ENCODE assay signal across 8 cellular contexts in the genomic region with DNA sequence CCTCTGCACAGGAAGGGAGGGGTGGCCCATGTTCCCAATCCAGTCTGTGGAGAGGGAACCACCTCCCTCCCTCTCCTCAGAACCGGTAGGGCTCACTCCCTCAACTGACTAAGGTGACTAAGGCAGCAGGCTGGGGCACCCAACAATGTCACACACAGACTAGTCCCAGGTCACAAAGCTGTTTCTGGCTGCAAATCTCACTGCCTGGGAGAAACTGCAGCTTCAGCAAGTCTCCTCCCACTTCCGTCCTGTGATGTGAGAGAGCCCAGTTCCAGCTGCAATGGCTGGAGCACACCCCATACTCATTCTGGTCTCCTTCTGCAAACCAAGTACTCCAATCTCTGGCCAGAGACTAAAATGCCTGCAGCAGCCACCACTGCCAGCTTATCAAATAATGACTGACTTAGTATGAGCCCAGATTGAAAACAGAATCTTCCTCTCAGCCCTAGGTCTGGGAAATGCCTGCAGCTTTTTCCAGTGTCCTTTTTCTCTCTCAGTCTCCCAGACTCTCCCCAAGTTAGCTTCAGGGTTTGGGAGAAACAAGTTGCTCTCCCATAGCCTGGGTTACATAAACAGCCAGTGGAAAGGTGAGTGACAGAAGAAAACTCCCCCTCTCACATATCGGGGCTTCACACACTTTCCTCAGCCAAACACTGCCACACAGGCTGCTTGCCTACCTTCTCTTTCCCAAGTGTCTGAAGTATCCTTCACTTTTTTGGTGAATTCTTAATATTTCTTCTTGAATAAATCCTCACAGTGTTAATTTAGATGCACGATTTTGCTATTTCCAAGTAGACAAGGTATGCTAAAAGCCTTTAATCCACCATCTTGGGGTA.
DNase-seq lines count a peak whose midpoint lies in the region; ATAC-seq, FAIRE-seq and TF ChIP-seq lines count a peak whose summit lies in the region.

No MANE protein-coding gene starts in this region.

- no peaks in the 10 kb centered on the region for H3K27me3 Mint-ChIP-seq in activated naive CD4-positive, alpha-beta T cell treated with anti-CD3 and anti-CD28 coated beads for 36 hours (ENCODE audit: low read depth)
- no peaks in the 10 kb centered on the region for H3K27me3 Mint-ChIP-seq in astrocyte (ENCODE audit: low read depth, unreplicated experiment)

- intact Hi-C loops in activated naive CD4-positive, alpha-beta T cell treated with anti-CD3 and anti-CD28 coated beads for 36 hours (cut with micrococcal nuclease) = no loop called here
- intact Hi-C loops in right lobe of liver (cut with DNase I) = no loop called here

- peak; percentile 40 for DNase-seq in activated naive CD4-positive, alpha-beta T cell treated with anti-CD3 and anti-CD28 coated beads for 36 hours
- DNase-seq in activated naive CD4-positive, alpha-beta T cell (lab: John Stamatoyannopoulos, UW) = no peak
- DNase-seq in NCI-H774 (lab: John Stamatoyannopoulos, UW) = peak; percentile 6
- DNase-seq in astrocyte (ENCODE audit: low read depth) = no peak
- DNase-seq in right lobe of liver = no peak
- DNase-seq in NCI-H524 (lab: John Stamatoyannopoulos, UW) = no peak
- DNase-seq in NCI-H1048 (lab: John Stamatoyannopoulos, UW) = no peak

- TF ChIP-seq CTCF in astrocyte (IDR thresholded peaks at IDR 0.05; ENCODE audit: insufficient read depth, low read depth, low read length) (no peak), right lobe of liver (IDR thresholded peaks at IDR 0.05) (no peak)

- ATAC-seq in HG02759 (IDR thresholded peaks at IDR 0.05; ENCODE audit: unreplicated experiment) (peak; percentile 95), right lobe of liver (peak; percentile 76 to 90 (median 82))

- no peak overlapping the region for H3K4me3 ChIP-seq in astrocyte (ENCODE audit: insufficient read depth, low read depth, low read length)
- H3K4me3 ChIP-seq in right lobe of liver = no peak overlapping the region

- CTCF ChIA-PET in activated naive CD4-positive, alpha-beta T cell treated with anti-CD3 and anti-CD28 coated beads for 36 hours (lab: Charles Lee) = interaction anchor here (0.6 kb wide), 1 partner anchor 1687 kb away, joined by 4 read pairs; no protein-coding TSS in a partner anchor

- H3K27me3 ChIP-seq in astrocyte (ENCODE audit: insufficient read depth, low read length) (no peaks in the 10 kb centered on the region), right lobe of liver (no peaks in the 10 kb centered on the region)

- no peaks in the 10 kb centered on the region for H3K9me3 ChIP-seq in astrocyte (ENCODE audit: insufficient read depth, low read depth, low read length)
- no peaks in the 10 kb centered on the region for H3K9me3 ChIP-seq in right lobe of liver

- TF ChIP-seq POLR2A in right lobe of liver (IDR thresholded peaks at IDR 0.05) = no peak

- no peaks in the 10 kb centered on the region for H3K36me3 Mint-ChIP-seq in activated naive CD4-positive, alpha-beta T cell treated with anti-CD3 and anti-CD28 coated beads for 36 hours (ENCODE audit: low read depth)
- no peaks in the 10 kb centered on the region for H3K36me3 Mint-ChIP-seq in astrocyte (ENCODE audit: low read depth, unreplicated experiment)

- H3K27ac ChIP-seq in astrocyte (ENCODE audit: low read depth, low read length) (no peak overlapping the region), right lobe of liver (no peak overlapping the region)

- no peaks in the 10 kb centered on the region for H4K20me1 ChIP-seq in astrocyte (ENCODE audit: insufficient read depth, low read length)

- WGBS in right lobe of liver (ENCODE audit: insufficient coverage, low coverage, low lambda C conversion rate, missing lambda C conversion rate) = 7% methylated on average over 3 of the region's 4 CpGs

- H3K79me2 ChIP-seq in astrocyte (ENCODE audit: insufficient read depth, low read length) = no peaks in the 10 kb centered on the region

- no peak for FAIRE-seq in astrocyte (lab: Jason Lieb, UNC)

- H2AFZ ChIP-seq in astrocyte (ENCODE audit: low read depth, low read length) = peak overlapping the region; percentile 39

- no peaks in the 10 kb centered on the region for H3K4me1 ChIP-seq in astrocyte (ENCODE audit: insufficient read depth, low read length)
- H3K4me1 ChIP-seq in right lobe of liver = no peaks in the 10 kb centered on the region

- H3K9me3 Mint-ChIP-seq in activated naive CD4-positive, alpha-beta T cell treated with anti-CD3 and anti-CD28 coated beads for 36 hours = peaks cover 2% of the 10 kb centered on the region
- peaks cover 7% of the 10 kb centered on the region for H3K9me3 Mint-ChIP-seq in astrocyte (ENCODE audit: unreplicated experiment)

- peaks cover 16% of the 10 kb centered on the region for H3K4me1 Mint-ChIP-seq in activated naive CD4-positive, alpha-beta T cell treated with anti-CD3 and anti-CD28 coated beads for 36 hours (ENCODE audit: low read depth)
- H3K4me1 Mint-ChIP-seq in astrocyte (ENCODE audit: low read depth, unreplicated experiment) = peaks cover 9% of the 10 kb centered on the region

- no peak overlapping the region for H3K9ac ChIP-seq in astrocyte (ENCODE audit: low read length)

- no peak overlapping the region for H3K4me3 Mint-ChIP-seq in activated naive CD4-positive, alpha-beta T cell treated with anti-CD3 and anti-CD28 coated beads for 36 hours
- H3K4me3 Mint-ChIP-seq in astrocyte (ENCODE audit: unreplicated experiment) = no peak overlapping the region

- H3K36me3 ChIP-seq in astrocyte (ENCODE audit: insufficient read depth, low read length) (no peaks in the 10 kb centered on the region), right lobe of liver (no peaks in the 10 kb centered on the region)

- no peak overlapping the region for H3K27ac Mint-ChIP-seq in activated naive CD4-positive, alpha-beta T cell treated with anti-CD3 and anti-CD28 coated beads for 36 hours
- H3K27ac Mint-ChIP-seq in astrocyte (ENCODE audit: unreplicated experiment) = peak overlapping the region; percentile 77

- H3K4me2 ChIP-seq in astrocyte (ENCODE audit: low read length) = peak overlapping the region; percentile 3

Comparison
In these comparisons a context has a peak if more than half of its experiments do, and no peak if none do; other contexts are left out.
1. DNase-seq: peak in activated naive CD4-positive, alpha-beta T cell treated with anti-CD3 and anti-CD28 coated beads for 36 hours (single experiment) and NCI-H774 (single experiment); none in activated naive CD4-positive, alpha-beta T cell (0 of 4), astrocyte (single experiment), right lobe of liver (0 of 3), NCI-H524 (0 of 2) and NCI-H1048 (single experiment).